Comparison of ENCODE assay signal across 2 cellular contexts in genomic region chr12:32753605-32754004, GRCh38.
TF ChIP-seq lines count a peak whose summit lies in the region.

No MANE protein-coding gene starts in this region.

TF ChIP-seq in SK-N-SH, 30 proteins besides CTCF, POLR2A, EP300 and RAD21 (continued from another document):
- TF ChIP-seq REST (IDR thresholded peaks at IDR 0.05; ENCODE audit: low read depth, low read length) = no peak
- TF ChIP-seq RCOR1 (IDR thresholded peaks at IDR 0.05; ENCODE audit: low read length) = no peak
- no peak for TF ChIP-seq TAF1 (IDR thresholded peaks at IDR 0.05; ENCODE audit: borderline replicate concordance, low read depth, low read length)
- TF ChIP-seq SMC3 (IDR thresholded peaks at IDR 0.05; ENCODE audit: low read depth, low read length) = no peak
- no peak for TF ChIP-seq GABPA (IDR thresholded peaks at IDR 0.05; ENCODE audit: low read depth)
- TF ChIP-seq RXRA (IDR thresholded peaks at IDR 0.05; ENCODE audit: borderline replicate concordance, low read depth) = no peak
- no peak for TF ChIP-seq ELF1 (IDR thresholded peaks at IDR 0.05)
- no peak for TF ChIP-seq TEAD4 (IDR thresholded peaks at IDR 0.05; ENCODE audit: borderline replicate concordance, insufficient read depth)
- no peak for TF ChIP-seq EZH2phosphoT487 (IDR thresholded peaks at IDR 0.05; ENCODE audit: borderline replicate concordance, low read depth)
- TF ChIP-seq IRF3 (IDR thresholded peaks at IDR 0.05; ENCODE audit: low read depth, low read length) = no peak
- no peak for TF ChIP-seq MEF2A (IDR thresholded peaks at IDR 0.05; ENCODE audit: borderline replicate concordance, low read depth)
- TF ChIP-seq MXI1 (IDR thresholded peaks at IDR 0.05; ENCODE audit: low read depth, low read length) = no peak
- TF ChIP-seq CHD2 (IDR thresholded peaks at IDR 0.05; ENCODE audit: low read length, partially characterized antibody) = no peak
- TF ChIP-seq YY1 (IDR thresholded peaks at IDR 0.05; ENCODE audit: low read depth) = no peak
- no peak for TF ChIP-seq NRF1 (IDR thresholded peaks at IDR 0.05; ENCODE audit: low read depth, low read length)

TF ChIP-seq in SK-N-SH treated with all-trans-retinoic acid at 6 μM for 48 hours, 23 proteins besides CTCF, POLR2A, EP300 and RAD21 (continued from another document):
- TF ChIP-seq, protein P1, sequence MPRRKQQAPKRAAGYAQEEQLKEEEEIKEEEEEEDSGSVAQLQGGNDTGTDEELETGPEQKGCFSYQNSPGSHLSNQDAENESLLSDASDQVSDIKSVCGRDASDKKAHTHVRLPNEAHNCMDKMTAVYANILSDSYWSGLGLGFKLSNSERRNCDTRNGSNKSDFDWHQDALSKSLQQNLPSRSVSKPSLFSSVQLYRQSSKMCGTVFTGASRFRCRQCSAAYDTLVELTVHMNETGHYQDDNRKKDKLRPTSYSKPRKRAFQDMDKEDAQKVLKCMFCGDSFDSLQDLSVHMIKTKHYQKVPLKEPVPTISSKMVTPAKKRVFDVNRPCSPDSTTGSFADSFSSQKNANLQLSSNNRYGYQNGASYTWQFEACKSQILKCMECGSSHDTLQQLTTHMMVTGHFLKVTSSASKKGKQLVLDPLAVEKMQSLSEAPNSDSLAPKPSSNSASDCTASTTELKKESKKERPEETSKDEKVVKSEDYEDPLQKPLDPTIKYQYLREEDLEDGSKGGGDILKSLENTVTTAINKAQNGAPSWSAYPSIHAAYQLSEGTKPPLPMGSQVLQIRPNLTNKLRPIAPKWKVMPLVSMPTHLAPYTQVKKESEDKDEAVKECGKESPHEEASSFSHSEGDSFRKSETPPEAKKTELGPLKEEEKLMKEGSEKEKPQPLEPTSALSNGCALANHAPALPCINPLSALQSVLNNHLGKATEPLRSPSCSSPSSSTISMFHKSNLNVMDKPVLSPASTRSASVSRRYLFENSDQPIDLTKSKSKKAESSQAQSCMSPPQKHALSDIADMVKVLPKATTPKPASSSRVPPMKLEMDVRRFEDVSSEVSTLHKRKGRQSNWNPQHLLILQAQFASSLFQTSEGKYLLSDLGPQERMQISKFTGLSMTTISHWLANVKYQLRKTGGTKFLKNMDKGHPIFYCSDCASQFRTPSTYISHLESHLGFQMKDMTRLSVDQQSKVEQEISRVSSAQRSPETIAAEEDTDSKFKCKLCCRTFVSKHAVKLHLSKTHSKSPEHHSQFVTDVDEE (CRISPR knock-in tag; IDR thresholded peaks at IDR 0.05) = no peak
- TF ChIP-seq ARNTL (CRISPR knock-in tag; IDR thresholded peaks at IDR 0.05; ENCODE audit: borderline replicate concordance, low read depth) (no peak), ZNF70 (CRISPR knock-in tag; IDR thresholded peaks at IDR 0.05) (no peak), GLIS3 (CRISPR knock-in tag; IDR thresholded peaks at IDR 0.05) (no peak), OSR1 (CRISPR knock-in tag; IDR thresholded peaks at IDR 0.05) (no peak)
